In genomic region chr14:89411976-89412375, GRCh38 we compare ENCODE assay signal across 16 cellular contexts. TPM values are rescaled to one million over a fixed set of nuclear protein-coding genes. Genes with fewer than 3 reads are reported as not detected.
A peak's percentile ranks its signal among the peaks of the same experiment; 100 is the strongest.
DNase-seq lines count a peak whose midpoint lies in the region; ATAC-seq and TF ChIP-seq lines count a peak whose summit lies in the region.
"Had no signal": no experiment of that assay in that cellular context is flagged by ENCODE, and none has a peak within 500 bp of the region (broad histone marks: within the 10 kb centered on the region; RNA-seq: fewer than 3 reads in every experiment).

No MANE protein-coding gene starts in this region.

- no peak overlapping the region for H2BK15ac ChIP-seq in neuronal stem cell (ENCODE audit: low read length)

- peaks cover 22% of the 10 kb centered on the region; the same call in 1 of the 2 replicates for H3F3A ChIP-seq in GM23338 (replicated peaks; ENCODE audit: low read depth)

- no peak overlapping the region for H3K4ac ChIP-seq in neuronal stem cell (ENCODE audit: low read length)

- H3K4me3 ChIP-seq in GM23338 (no peak overlapping the region), neuronal stem cell (ENCODE audit: low read length in 2 of 2) (no peak overlapping the region)

- H3K27me3 ChIP-seq in GM23338 (ENCODE audit: insufficient read depth) (no peaks in the 10 kb centered on the region), neuronal stem cell (ENCODE audit: control insufficient read depth in 3 of 3, insufficient read depth in 3 of 3, low read depth in 1 of 3, low read length in 3 of 3) (no peaks in the 10 kb centered on the region)
- no peaks in the 10 kb centered on the region for H3K27me3 ChIP-seq in CD4-positive, alpha-beta T cell (ENCODE audit: control insufficient read depth, insufficient read depth, low read length)
- H3K27me3 ChIP-seq: BE2C had no signal

- no peak overlapping the region for H3K9ac ChIP-seq in neuronal stem cell (ENCODE audit: low read depth, low read length, poor library complexity)

- H3K79me2 ChIP-seq in GM23338 (replicated peaks; ENCODE audit: insufficient read depth) = peaks cover 97% of the 10 kb centered on the region

- H3K36me3 ChIP-seq in GM23338 (ENCODE audit: insufficient read depth) (peaks cover 26% of the 10 kb centered on the region), neuronal stem cell (replicated peaks in 1 of 2; ENCODE audit: control insufficient read depth in 2 of 2, insufficient read depth in 2 of 2, low read length in 2 of 2) (peaks cover 8 to 56% of the 10 kb centered on the region in 2 donors)

- H2BK5ac ChIP-seq in neuronal stem cell (ENCODE audit: low read length) = no peak overlapping the region

- DNase-seq in GM23338 (ENCODE audit: low spot score) = no peak
- DNase-seq in WTC11 (ENCODE audit: low spot score) = no peak
- DNase-seq in neuronal stem cell (ENCODE audit: low spot score) = no peak
- DNase-seq in NCI-H2171 treated with DMSO at 0.1 percent for 48 hours (lab: John Stamatoyannopoulos, UW) = no peak
- no peak for DNase-seq in NCI-H1930 (lab: John Stamatoyannopoulos, UW)
- no peak for DNase-seq in CD4-positive, alpha-beta T cell
- DNase-seq in activated CD4-positive, alpha-beta T cell treated with anti-CD3 and anti-CD28 coated beads for 36 hours = no peak
- DNase-seq: BE2C; CD8-positive, alpha-beta T cell; COR-L47; DMS153; DMS79 treated with DMSO at 0.1 percent for 48 hours; GDM1; H7; IMR-90 had no signal

- H2BK12ac ChIP-seq in neuronal stem cell (ENCODE audit: low read length) = no peak overlapping the region

- H3K27ac Mint-ChIP-seq in GM23338 (no peak overlapping the region), WTC11 (peak overlapping the region; percentile 62; the same call in 1 of the 2 replicates)
- H3K27ac Mint-ChIP-seq in CD4-positive, alpha-beta T cell = no peak overlapping the region
- H3K27ac Mint-ChIP-seq in activated CD4-positive, alpha-beta T cell treated with anti-CD3 and anti-CD28 coated beads for 36 hours = no peak overlapping the region
- H3K27ac Mint-ChIP-seq: CD8-positive, alpha-beta T cell had no signal

- intact Hi-C loops in CD4-positive, alpha-beta T cell (cut with DNase I, micrococcal nuclease) = loop anchor here in 1 of 2 experiments (5.0 to 10.0 kb wide), 2 partner anchors 40 to 587 kb away; partner anchors contain the start of gene TTC8
- intact Hi-C loops in activated CD4-positive, alpha-beta T cell treated with anti-CD3 and anti-CD28 coated beads for 36 hours (cut with DNase I, micrococcal nuclease) = no loop called here

- H4K91ac ChIP-seq in neuronal stem cell (ENCODE audit: low read depth, low read length, poor library complexity) = no peak overlapping the region

- no CpG with 5 or more reads among the region's 11 CpGs for WGBS in neuronal stem cell (ENCODE audit: extremely low coverage in 2 of 2, insufficient read length in 2 of 2, insufficient replicate concordance in 1 of 2), 2 donors

- H3K14ac ChIP-seq in neuronal stem cell (ENCODE audit: low read length) = no peak overlapping the region

- peaks cover 79% of the 10 kb centered on the region for H3K4me1 ChIP-seq in GM23338 (ENCODE audit: insufficient read depth)
- H3K4me1 ChIP-seq in neuronal stem cell (ENCODE audit: control insufficient read depth in 2 of 2, insufficient read depth in 1 of 2, low read depth in 1 of 2, low read length in 2 of 2) = peaks cover 3 to 5% of the 10 kb centered on the region in 2 donors

- no peak overlapping the region for H2AK5ac ChIP-seq in neuronal stem cell (ENCODE audit: low read depth, low read length)

- H3K36me3 Mint-ChIP-seq in GM23338 (ENCODE audit: low read depth) (peaks cover 87% of the 10 kb centered on the region), WTC11 (peaks cover 59% of the 10 kb centered on the region)
- H3K36me3 Mint-ChIP-seq in CD4-positive, alpha-beta T cell (ENCODE audit: low read depth) = peaks cover 53% of the 10 kb centered on the region
- H3K36me3 Mint-ChIP-seq in activated CD4-positive, alpha-beta T cell treated with anti-CD3 and anti-CD28 coated beads for 36 hours (ENCODE audit: low read depth) = peaks cover 60% of the 10 kb centered on the region

- H3K18ac ChIP-seq in neuronal stem cell (ENCODE audit: low read length) = no peak overlapping the region

- H3K27ac ChIP-seq in GM23338 (ENCODE audit: low read depth) (0 out of 2 replicates have a peak overlapping the region, but pooled peaks have one; percentile 63), neuronal stem cell (replicated peaks; ENCODE audit: low read length) (no peak overlapping the region)
- no peak overlapping the region for H3K27ac ChIP-seq in CD4-positive, alpha-beta T cell (ENCODE audit: low read depth, low read length)
- H3K27ac ChIP-seq: C4-2B had no signal

- TF ChIP-seq CTCF in GM23338 (conservative IDR thresholded peaks at IDR 0.05; ENCODE audit: low read depth in 2 of 2) = no peak
- no peak for TF ChIP-seq CTCF in WTC11 (IDR thresholded peaks at IDR 0.05)
- no peak for TF ChIP-seq CTCF in CD4-positive, alpha-beta T cell (IDR thresholded peaks at IDR 0.05)

- H3K4me1 Mint-ChIP-seq in GM23338 (peaks cover 61% of the 10 kb centered on the region), WTC11 (peaks cover 75% of the 10 kb centered on the region)
- H3K4me1 Mint-ChIP-seq in CD4-positive, alpha-beta T cell (ENCODE audit: low read depth) = peaks cover 81% of the 10 kb centered on the region
- peaks cover 63% of the 10 kb centered on the region for H3K4me1 Mint-ChIP-seq in activated CD4-positive, alpha-beta T cell treated with anti-CD3 and anti-CD28 coated beads for 36 hours

- CTCF ChIA-PET in WTC11 (lab: Charles Lee) = no interaction called here
- CTCF ChIA-PET in CD4-positive, alpha-beta T cell (lab: Charles Lee) = no interaction called here
- CTCF ChIA-PET in activated CD4-positive, alpha-beta T cell treated with anti-CD3 and anti-CD28 coated beads for 36 hours (lab: Charles Lee) = no interaction called here

- H3K23ac ChIP-seq in neuronal stem cell (ENCODE audit: low read depth, low read length, poor library complexity) = peak overlapping the region; percentile 29

- no peak overlapping the region for H4K8ac ChIP-seq in neuronal stem cell (ENCODE audit: low read depth, low read length)

- POLR2A ChIA-PET in WTC11 (lab: Charles Lee) = no interaction called here
- POLR2A ChIA-PET in CD4-positive, alpha-beta T cell (lab: Charles Lee) = no interaction called here
- POLR2A ChIA-PET in activated CD4-positive, alpha-beta T cell treated with anti-CD3 and anti-CD28 coated beads for 36 hours (lab: Charles Lee) = interaction anchor here (0.6 kb wide), 1 partner anchor 249 kb away, joined by 3 read pairs; no protein-coding TSS in a partner anchor

- peaks cover 4% of the 10 kb centered on the region for H3K79me1 ChIP-seq in neuronal stem cell (ENCODE audit: low read depth, low read length)

- no peak overlapping the region for H2BK120ac ChIP-seq in neuronal stem cell (ENCODE audit: low read depth, low read length)

- H2AFZ ChIP-seq in GM23338 (no peak overlapping the region), neuronal stem cell (ENCODE audit: low read length) (no peak overlapping the region)

- H3K9me2 ChIP-seq in GM23338 (ENCODE audit: insufficient read depth) = no peaks in the 10 kb centered on the region; the same call in 1 of the 2 replicates

- H3K27me3 Mint-ChIP-seq in GM23338 (ENCODE audit: insufficient read depth, low read depth, poor library complexity) (peaks cover 13% of the 10 kb centered on the region), WTC11 (ENCODE audit: low read depth) (no peaks in the 10 kb centered on the region)
- no peaks in the 10 kb centered on the region for H3K27me3 Mint-ChIP-seq in CD4-positive, alpha-beta T cell
- no peaks in the 10 kb centered on the region for H3K27me3 Mint-ChIP-seq in activated CD4-positive, alpha-beta T cell treated with anti-CD3 and anti-CD28 coated beads for 36 hours

- H3K4me2 ChIP-seq in GM23338 (no peak overlapping the region), neuronal stem cell (ENCODE audit: insufficient read depth, low read length, poor library complexity, severe bottlenecking) (no peak overlapping the region)

- no peak for ATAC-seq in GM23338
- no peak for ATAC-seq in WTC11
- ATAC-seq in CD4-positive, alpha-beta T cell (ENCODE audit: poor library complexity) = no peak
- ATAC-seq in activated CD4-positive, alpha-beta T cell treated with anti-CD3 and anti-CD28 coated beads for 36 hours = no peak
- ATAC-seq: CD8-positive, alpha-beta T cell had no signal

- H3K9me3 ChIP-seq in neuronal stem cell (replicated peaks in 1 of 2; ENCODE audit: control insufficient read depth in 2 of 2, insufficient read depth in 1 of 2, low read depth in 1 of 2, low read length in 2 of 2) = peaks cover 0 to 20% of the 10 kb centered on the region in 2 donors
- no peaks in the 10 kb centered on the region for H3K9me3 ChIP-seq in CD4-positive, alpha-beta T cell (ENCODE audit: control insufficient read depth, low read length)
- H3K9me3 ChIP-seq: BE2C had no signal

- H4K20me1 ChIP-seq in GM23338 (replicated peaks; ENCODE audit: insufficient read depth) = peaks cover 70% of the 10 kb centered on the region

- no peak overlapping the region; the same call in 2 of the 3 replicates for H3K4me3 Mint-ChIP-seq in GM23338
- H3K4me3 Mint-ChIP-seq in WTC11 = no peak overlapping the region
- no peak overlapping the region for H3K4me3 Mint-ChIP-seq in CD4-positive, alpha-beta T cell
- H3K4me3 Mint-ChIP-seq in activated CD4-positive, alpha-beta T cell treated with anti-CD3 and anti-CD28 coated beads for 36 hours = no peak overlapping the region
- H3K4me3 Mint-ChIP-seq: CD8-positive, alpha-beta T cell had no signal

- H3K9me3 Mint-ChIP-seq in GM23338 = peaks cover 19% of the 10 kb centered on the region
- H3K9me3 Mint-ChIP-seq in WTC11 = peaks cover 11% of the 10 kb centered on the region
- H3K9me3 Mint-ChIP-seq in CD4-positive, alpha-beta T cell = no peaks in the 10 kb centered on the region
- H3K9me3 Mint-ChIP-seq in activated CD4-positive, alpha-beta T cell treated with anti-CD3 and anti-CD28 coated beads for 36 hours (ENCODE audit: low read depth) = no peaks in the 10 kb centered on the region
- H3K9me3 Mint-ChIP-seq: CD8-positive, alpha-beta T cell had no signal

TF ChIP-seq in GM23338, 12 proteins besides CTCF, POLR2A, EP300 and RAD21 (continues in another document):
- TF ChIP-seq CREB1 (CRISPR knock-in tag; IDR thresholded peaks at IDR 0.05; ENCODE audit: low read depth) (no peak), STAT1 (IDR thresholded peaks at IDR 0.05; ENCODE audit: unreplicated experiment) (no peak), JUNB (IDR thresholded peaks at IDR 0.05; ENCODE audit: unreplicated experiment) (no peak), ZNF114 (CRISPR knock-in tag; IDR thresholded peaks at IDR 0.05) (no peak)

TF ChIP-seq in WTC11, 78 proteins besides CTCF, POLR2A, EP300 and RAD21 (continues in another document):
- no peak for TF ChIP-seq TCF7 (CRISPR knock-in tag; IDR thresholded peaks at IDR 0.05; ENCODE audit: low read depth)

RNA-seq across cellular contexts. Expression of gene FOXN3, which starts 5.1 kb away (rescaled TPM):
- 149 and 167 TPM in 2 replicates for total RNA-seq in GM23338 (2014; rRNA removed; shearing (Covaris generic))
- polyA plus RNA-seq in GM23338 (2016; fragmentation: Nextera tagmentation; extraction: Ambion mirVana) = 88.3 and 98.9 TPM in 2 replicates
- total RNA-seq in WTC11 (2021) = 143 to 170 TPM (median 147 TPM) in 3 replicates
- 21.1 TPM for polyA plus RNA-seq in neuronal stem cell (2013, experiment 1 of 2)
- 21.5 TPM for polyA plus RNA-seq in neuronal stem cell (2013, experiment 2 of 2)
- total RNA-seq in CD4-positive, alpha-beta T cell = 100 to 1,000 TPM; 124 to 127 TPM
- 10 to 100 TPM; 69.1 to 76.3 TPM for total RNA-seq in activated CD4-positive, alpha-beta T cell treated with anti-CD3 and anti-CD28 coated beads for 36 hours
